Comparison of ENCODE assay signal across 15 cellular contexts in genomic region chr15:31464216-31465082, GRCh38.
DNase-seq lines count a peak whose midpoint lies in the region; ATAC-seq, FAIRE-seq and TF ChIP-seq lines count a peak whose summit lies in the region.
"Had no signal": no experiment of that assay in that cellular context is flagged by ENCODE, and none has a peak within 500 bp of the region (broad histone marks: within the 10 kb centered on the region; RNA-seq: fewer than 3 reads in every experiment).

No MANE protein-coding gene starts in this region.

- H3K4me3 Mint-ChIP-seq in Calu3 (ENCODE audit: low read depth, unreplicated experiment): no peak overlapping the region
- H3K4me3 Mint-ChIP-seq: activated CD4-positive, alpha-beta T cell treated with anti-CD3 and anti-CD28 coated beads for 36 hours; activated T-helper 1 cell treated with anti-CD3 and anti-CD28 coated beads, Interleukin-12 subunit alpha, Interleukin-12 subunit beta, Interleukin-2, Interleukin-4 antibody, amounts not matched to agents 30 ng/mL and 10 ng/mL and 1 ng/mL, durations not matched to agents 14 hours and 24 hours and 36 hours; memory B cell; T-helper 17 cell had no signal

- H2AFZ ChIP-seq in GM12878 (ENCODE audit: control insufficient read depth, low read depth, low read length): no peak overlapping the region

- BruUV-seq in GM12878 (replicated peaks; lab: Mats Ljungman, UMichigan) (no TSS peak), Calu3 (replicated peaks; lab: Mats Ljungman, UMichigan) (no TSS peak)

- FAIRE-seq in A549 (lab: Jason Lieb, UNC) (no peak), GM12878 (lab: Jason Lieb, UNC) (no peak)
- FAIRE-seq: astrocyte had no signal

- H3K79me2 ChIP-seq in GM12878 (ENCODE audit: control insufficient read depth, insufficient read depth, low read length): no peaks in the 10 kb centered on the region

- WGBS in A549 (ENCODE audit: missing lambda C conversion rate): 68% methylated on average over 13 of the region's 13 CpGs
- WGBS in GM12878 (ENCODE audit: insufficient coverage, insufficient replicate concordance, low lambda C conversion rate, missing lambda C conversion rate): 51% methylated on average over 13 of the region's 13 CpGs

- H3K36me3 ChIP-seq in GM12878 (ENCODE audit: control insufficient read depth in 2 of 2, insufficient read depth in 2 of 2, low read length in 1 of 2) (no peaks in the 10 kb centered on the region), muscle layer of duodenum (ENCODE audit: control insufficient read depth in 1 of 2, insufficient read depth in 2 of 2, low read length in 2 of 2) (no peaks in the 10 kb centered on the region)

- POLR2A ChIA-PET in A549 (lab: Yijun Ruan, JAX): interaction anchor here (0.6 kb wide), 1 partner anchor 24 kb away, joined by 8 read pairs; no protein-coding TSS in a partner anchor
- POLR2A ChIA-PET in GM12878 (lab: Charles Lee): no interaction called here

- no peaks in the 10 kb centered on the region for H3K27me3 Mint-ChIP-seq in Calu3 (ENCODE audit: unreplicated experiment)
- H3K27me3 Mint-ChIP-seq: activated CD4-positive, alpha-beta T cell treated with anti-CD3 and anti-CD28 coated beads for 36 hours; T-helper 17 cell had no signal

- TF ChIP-seq RAD21 in A549 (conservative IDR thresholded peaks at IDR 0.05 in 1 of 2, IDR thresholded peaks at IDR 0.05 in 1 of 2) (no peak), GM12878 (IDR thresholded peaks at IDR 0.05; ENCODE audit: insufficient read depth, low read depth, low read length) (no peak)

- no peak overlapping the region for H3K9ac ChIP-seq in GM12878 (ENCODE audit: control insufficient read depth, insufficient read depth, low read length)

- H3K36me3 Mint-ChIP-seq in Calu3 (ENCODE audit: insufficient read depth, unreplicated experiment): no peaks in the 10 kb centered on the region
- H3K36me3 Mint-ChIP-seq: memory B cell had no signal

- H3K4me1 Mint-ChIP-seq in Calu3 (ENCODE audit: low read depth, unreplicated experiment): no peaks in the 10 kb centered on the region

- H3K4me1 ChIP-seq in A549 (peaks cover 12% of the 10 kb centered on the region), GM12878 (ENCODE audit: control insufficient read depth, insufficient read depth, low read length) (peaks cover 11% of the 10 kb centered on the region), muscle layer of duodenum (ENCODE audit: control insufficient read depth in 1 of 2, insufficient read depth in 2 of 2, low read length in 2 of 2) (no peaks in the 10 kb centered on the region)

- H3K4me3 ChIP-seq in A549: no peak overlapping the region
- H3K4me3 ChIP-seq in GM12878: no peak overlapping the region
- H3K4me3 ChIP-seq in muscle layer of duodenum (ENCODE audit: low read depth in 1 of 2, low read length in 2 of 2): no peak overlapping the region

- H3K9me3 Mint-ChIP-seq in Calu3 (ENCODE audit: low read depth, unreplicated experiment): no peaks in the 10 kb centered on the region
- H3K9me3 Mint-ChIP-seq: activated T-helper 1 cell treated with anti-CD3 and anti-CD28 coated beads, Interleukin-12 subunit alpha, Interleukin-12 subunit beta, Interleukin-2, Interleukin-4 antibody, amounts not matched to agents 30 ng/mL and 10 ng/mL and 1 ng/mL, durations not matched to agents 14 hours and 24 hours and 36 hours; memory B cell had no signal

- TF ChIP-seq EP300 in A549 (IDR thresholded peaks at IDR 0.05) (no peak), GM12878 (IDR thresholded peaks at IDR 0.05; ENCODE audit: borderline replicate concordance in 1 of 2, control insufficient read depth in 1 of 2, low read depth in 2 of 2, low read length in 2 of 2) (no peak)

- no peaks in the 10 kb centered on the region for H4K20me1 ChIP-seq in GM12878 (ENCODE audit: control insufficient read depth, insufficient read depth)

- peak; percentile 21 to 41; a peak in 3 of 6 replicates for ATAC-seq in A549
- ATAC-seq in GM12878: no peak
- ATAC-seq in GM18858 (IDR thresholded peaks at IDR 0.05; ENCODE audit: unreplicated experiment): no peak
- ATAC-seq: activated CD4-positive, alpha-beta T cell treated with anti-CD3 and anti-CD28 coated beads for 36 hours; T-helper 17 cell had no signal

- in situ Hi-C loops in GM12878 (cut with MboI): no loop called here

- RAD21 ChIA-PET in GM12878 (lab: Charles Lee; ENCODE audit: unreplicated experiment): interaction anchor here (1.4 kb wide), 1 partner anchor 29 kb away, joined by 3 read pairs; no protein-coding TSS in a partner anchor

- no peak for DNase-seq in A549 (ENCODE audit: low read depth in 1 of 2, low spot score in 1 of 2)
- DNase-seq in COLO668 (lab: John Stamatoyannopoulos, UW; ENCODE audit: unreplicated experiment): peak; percentile 37
- no peak for DNase-seq in GM12878 (ENCODE audit: low read depth, low spot score)
- no peak for DNase-seq in Calu3
- no peak for DNase-seq in UCSD-AML1 (lab: John Stamatoyannopoulos, UW; ENCODE audit: unreplicated experiment)
- DNase-seq: activated CD4-positive, alpha-beta T cell treated with anti-CD3 and anti-CD28 coated beads for 36 hours; C1 segment of cervical spinal cord; NCI-H187 treated with DMSO at 0.1 percent for 48 hours; NCI-H748 treated with DMSO at 0.1 percent for 48 hours; T-helper 17 cell had no signal

- TF ChIP-seq POLR2A in A549 (IDR thresholded peaks at IDR 0.05; ENCODE audit: low read length) (no peak), GM12878 (IDR thresholded peaks at IDR 0.05; ENCODE audit: low read depth, low read length) (no peak)

- H3K4me2 ChIP-seq in A549 (no peak overlapping the region), GM12878 (ENCODE audit: control insufficient read depth, insufficient read depth) (no peak overlapping the region)

- H3K27ac Mint-ChIP-seq in Calu3 (ENCODE audit: unreplicated experiment): no peak overlapping the region
- H3K27ac Mint-ChIP-seq: activated CD4-positive, alpha-beta T cell treated with anti-CD3 and anti-CD28 coated beads for 36 hours; activated T-helper 1 cell treated with anti-CD3 and anti-CD28 coated beads, Interleukin-12 subunit alpha, Interleukin-12 subunit beta, Interleukin-2, Interleukin-4 antibody, amounts not matched to agents 30 ng/mL and 10 ng/mL and 1 ng/mL, durations not matched to agents 14 hours and 24 hours and 36 hours; memory B cell; T-helper 17 cell had no signal

- intact Hi-C loops in GM12878 (cut with micrococcal nuclease; ENCODE audit: unreplicated experiment) (loop anchor here (1.0 kb wide), 1 partner anchor 13 kb away; no protein-coding TSS in a partner anchor), Calu3 (cut with micrococcal nuclease; ENCODE audit: unreplicated experiment) (no loop called here)

- H3K9me3 ChIP-seq in A549 (no peaks in the 10 kb centered on the region), GM12878 (replicated peaks; ENCODE audit: control insufficient read depth, insufficient read depth, low read length) (no peaks in the 10 kb centered on the region), muscle layer of duodenum (ENCODE audit: control insufficient read depth in 1 of 2, low read length in 2 of 2) (no peaks in the 10 kb centered on the region)

- CTCF ChIA-PET in A549 (lab: Yijun Ruan, JAX) (interaction anchor here (0.8 to 5.8 kb wide), 6 partner anchors 8 to 510 kb away, joined by 3 to 31 read pairs (median 4); no protein-coding TSS in a partner anchor), GM12878 (lab: Yijun Ruan, JAX) (interaction anchor here (1.0 kb wide), 2 partner anchors 9 to 23 kb away, joined by 3 to 4 read pairs; no protein-coding TSS in a partner anchor), Calu3 (lab: Charles Lee) (no interaction called here)

- SMC1A ChIA-PET in GM12878 (lab: Charles Lee; ENCODE audit: uncharacterized antibody, unreplicated experiment): interaction anchor here (0.7 to 1.6 kb wide), 3 partner anchors 9 to 29 kb away, joined by 3 to 4 read pairs (median 3); no protein-coding TSS in a partner anchor

- no peak overlapping the region for H3K27ac ChIP-seq in A549
- H3K27ac ChIP-seq in GM12878 (ENCODE audit: control insufficient read depth, insufficient read depth): no peak overlapping the region
- peak overlapping the region; percentile 87 for H3K27ac ChIP-seq in muscle layer of duodenum (ENCODE audit: low read length)

- no peaks in the 10 kb centered on the region for H3K27me3 ChIP-seq in GM12878 (replicated peaks in 1 of 2; ENCODE audit: control insufficient read depth in 2 of 2, insufficient read depth in 2 of 2, low read length in 1 of 2)
- no peaks in the 10 kb centered on the region for H3K27me3 ChIP-seq in muscle layer of duodenum (ENCODE audit: low read depth, low read length)

- TF ChIP-seq CTCF in A549 (IDR thresholded peaks at IDR 0.05) (no peak), GM12878 (IDR thresholded peaks at IDR 0.05 in 2 of 3, conservative IDR thresholded peaks at IDR 0.05 in 1 of 3; ENCODE audit: control insufficient read depth in 2 of 3, extremely low read depth in 1 of 3, insufficient read depth in 1 of 3, low read depth in 3 of 3, low read length in 3 of 3) (no peak), Calu3 (IDR thresholded peaks at IDR 0.05; ENCODE audit: unreplicated experiment) (no peak)

TF ChIP-seq in A549, 52 proteins besides CTCF, POLR2A, EP300 and RAD21 (continues in another document):
- TF ChIP-seq HOXB5 (CRISPR knock-in tag; IDR thresholded peaks at IDR 0.05) (no peak), JUN (IDR thresholded peaks at IDR 0.05) (no peak), JUNB (IDR thresholded peaks at IDR 0.05) (no peak)

TF ChIP-seq in GM12878, 131 proteins besides CTCF, POLR2A, EP300 and RAD21 (continues in another document):
- no peak for TF ChIP-seq MYB (IDR thresholded peaks at IDR 0.05; ENCODE audit: borderline replicate concordance, low read depth, low read length)
- no peak for TF ChIP-seq MEF2B (IDR thresholded peaks at IDR 0.05; ENCODE audit: partially characterized antibody, poor library complexity, severe bottlenecking)
- no peak for TF ChIP-seq TCF3 (IDR thresholded peaks at IDR 0.05; ENCODE audit: borderline replicate concordance, insufficient read depth, low read depth, low read length)
- TF ChIP-seq SREBF2 (IDR thresholded peaks at IDR 0.05; ENCODE audit: low read length): no peak

Comparison
In these comparisons a context has a peak if more than half of its experiments do, and no peak if none do; other contexts are left out.
1. ATAC-seq: peak in A549 (2 of 2); none in GM12878 (single experiment) and GM18858 (single experiment).